Comparison of ENCODE assay signal across 25 cellular contexts in genomic region chr5:158929579-158930233, GRCh38.
A peak's percentile ranks its signal among the peaks of the same experiment; 100 is the strongest.
DNase-seq lines count a peak whose midpoint lies in the region; ATAC-seq, FAIRE-seq and TF ChIP-seq lines count a peak whose summit lies in the region.
"Had no signal": no experiment of that assay in that cellular context is flagged by ENCODE, and none has a peak within 500 bp of the region (broad histone marks: within the 10 kb centered on the region; RNA-seq: fewer than 3 reads in every experiment).

No MANE protein-coding gene starts in this region.

- H3K4me1 ChIP-seq in K562 (replicated peaks in 1 of 2; ENCODE audit: control insufficient read depth in 2 of 2, insufficient read depth in 2 of 2, low read length in 2 of 2), result no peaks in the 10 kb centered on the region

- no peaks in the 10 kb centered on the region; the same call in 1 of the 2 replicates for H3K9me3 Mint-ChIP-seq in WTC11
- H3K9me3 Mint-ChIP-seq: CD8-positive, alpha-beta T cell had no signal

- intact Hi-C loops in K562 (cut with micrococcal nuclease), result no loop called here

- BruUV-seq in K562 (replicated peaks; lab: Mats Ljungman, UMichigan), result no TSS peak

- in situ Hi-C loops in K562 (cut with MboI), result no loop called here

- peak; percentile 45 for FAIRE-seq in GM19239 (lab: Jason Lieb, UNC)
- FAIRE-seq in K562 (lab: Jason Lieb, UNC), result no peak
- FAIRE-seq: H54 had no signal

- H3K4me2 ChIP-seq in K562 (ENCODE audit: insufficient read depth, low read length), result no peak overlapping the region

- no peaks in the 10 kb centered on the region for H3K9me1 ChIP-seq in K562 (ENCODE audit: control insufficient read depth, insufficient read depth, low read length)

- H3K36me3 Mint-ChIP-seq in T-helper 17 cell (ENCODE audit: low read depth) (peaks cover 3% of the 10 kb centered on the region), WTC11 (no peaks in the 10 kb centered on the region)
- H3K36me3 Mint-ChIP-seq: CD8-positive, alpha-beta T cell had no signal

- no peak overlapping the region for H3K9ac ChIP-seq in K562 (ENCODE audit: insufficient read depth in 1 of 2, low read depth in 2 of 2, low read length in 2 of 2)

- POLR2A ChIA-PET in K562 (lab: Yijun Ruan, JAX), result no interaction called here
- POLR2A ChIA-PET in WTC11 (lab: Charles Lee), result no interaction called here

- no peak for TF ChIP-seq POLR2A in K562 (conservative IDR thresholded peaks at IDR 0.05)

- H2AFZ ChIP-seq in K562 (ENCODE audit: low read depth, low read length), result no peak overlapping the region

- H3K36me3 ChIP-seq in K562 (ENCODE audit: control insufficient read depth, insufficient read depth, low read length), result no peaks in the 10 kb centered on the region
- H3K36me3 ChIP-seq: SJSA1 had no signal

- no peaks in the 10 kb centered on the region for H3K4me1 Mint-ChIP-seq in T-helper 17 cell
- peaks cover 4% of the 10 kb centered on the region; the same call in 1 of the 2 replicates for H3K4me1 Mint-ChIP-seq in WTC11

- DNase-seq in DMS79 treated with DMSO at 0.1 percent for 48 hours (lab: John Stamatoyannopoulos, UW), result peak; percentile 27
- no peak for DNase-seq in DMS79 (lab: John Stamatoyannopoulos, UW)
- DNase-seq in GM19239 (ENCODE audit: insufficient read length, low spot score), result no peak
- DNase-seq in NCI-H1436 (lab: John Stamatoyannopoulos, UW), result peak; percentile 23
- DNase-seq in K562 (ENCODE audit: extremely low read depth in 1 of 4, low spot score in 3 of 4), result no peak
- no peak for DNase-seq in GOT3 (lab: John Stamatoyannopoulos, UW)
- no peak for DNase-seq in T-helper 17 cell
- DNase-seq in WTC11 (ENCODE audit: low spot score), result no peak
- DNase-seq: AML-193; C1 segment of cervical spinal cord; CD8-positive, alpha-beta T cell; DMS153; GDM1; Kasumi-1; NCI-H146; NCI-H2029; NCI-H2171 treated with DMSO at 0.1 percent for 48 hours; NCI-H524 treated with DMSO at 0.1 percent for 48 hours; T-helper 1 cell; T-helper 9 cell had no signal

- no peak overlapping the region for H3K27ac Mint-ChIP-seq in T-helper 17 cell
- H3K27ac Mint-ChIP-seq in WTC11, result no peak overlapping the region
- H3K27ac Mint-ChIP-seq: CD8-positive, alpha-beta T cell had no signal

- no peaks in the 10 kb centered on the region for H3K27me3 ChIP-seq in K562 (ENCODE audit: control insufficient read depth in 2 of 2, insufficient read depth in 2 of 2, low read length in 2 of 2)
- H3K27me3 ChIP-seq: SJSA1 had no signal

- TF ChIP-seq RAD21 in K562 (CRISPR knock-in tag; conservative IDR thresholded peaks at IDR 0.05 in 1 of 2, IDR thresholded peaks at IDR 0.05 in 1 of 2), result no peak

- H3K27me3 Mint-ChIP-seq in T-helper 17 cell (peaks cover 53% of the 10 kb centered on the region), WTC11 (ENCODE audit: low read depth) (no peaks in the 10 kb centered on the region; the same call in 1 of the 2 replicates)

- no peak overlapping the region for H3K4me3 ChIP-seq in K562
- H3K4me3 ChIP-seq: SJSA1 had no signal

- no peaks in the 10 kb centered on the region for H3K9me3 ChIP-seq in K562 (replicated peaks; ENCODE audit: control insufficient read depth, insufficient read depth, low read depth, low read length)
- no peaks in the 10 kb centered on the region for H3K9me3 ChIP-seq in T-helper 17 cell (ENCODE audit: control insufficient read depth, low read length, poor library complexity, severe bottlenecking)
- H3K9me3 ChIP-seq: SJSA1 had no signal

- ATAC-seq in K562 (no peak), T-helper 17 cell (no peak), WTC11 (no peak)
- ATAC-seq: CD8-positive, alpha-beta T cell; Right ventricle myocardium inferior had no signal

- no peak for TF ChIP-seq CTCF in K562 (IDR thresholded peaks at IDR 0.05 in 2 of 3, conservative IDR thresholded peaks at IDR 0.05 in 1 of 3; ENCODE audit: insufficient read depth in 2 of 3, low read depth in 1 of 3, low read length in 3 of 3)
- no peak for TF ChIP-seq CTCF in WTC11 (IDR thresholded peaks at IDR 0.05)

- no peak for TF ChIP-seq EP300 in K562 (IDR thresholded peaks at IDR 0.05; ENCODE audit: low read length)

- no peaks in the 10 kb centered on the region for H3K79me2 ChIP-seq in K562 (ENCODE audit: control insufficient read depth, insufficient read depth, low read length)

- under 1% methylated on average over 7 of the region's 7 CpGs for whole genome bisulfite sequencing in K562 (ENCODE audit: insufficient coverage, low coverage, missing lambda C conversion rate)

- no peaks in the 10 kb centered on the region for H4K20me1 ChIP-seq in K562 (replicated peaks; ENCODE audit: control insufficient read depth, insufficient read depth, low read length)

- no peak overlapping the region for H3K27ac ChIP-seq in K562 (ENCODE audit: extremely low read depth, low read depth, low read length)
- H3K27ac ChIP-seq: 22Rv1, HL-60, SJSA1 had no signal

- H3K4me3 Mint-ChIP-seq in T-helper 17 cell, result no peak overlapping the region
- H3K4me3 Mint-ChIP-seq in WTC11, result no peak overlapping the region
- H3K4me3 Mint-ChIP-seq: CD8-positive, alpha-beta T cell had no signal

- CTCF ChIA-PET in K562 (lab: Yijun Ruan, JAX; ENCODE audit: low intra/inter-chr PET ratio) (no interaction called here), WTC11 (lab: Charles Lee) (no interaction called here)

TF ChIP-seq in K562, 482 proteins besides CTCF, POLR2A, EP300 and RAD21:
- peak; percentile 6; the same call in 1 of the 2 replicates for TF ChIP-seq ZNF316 (IDR thresholded peaks at IDR 0.05)
- no peak for TF ChIP-seq BDP1 (IDR thresholded peaks at IDR 0.05; ENCODE audit: insufficient read depth, insufficient read length)
- no peak for TF ChIP-seq SNRNP70 (optimal IDR thresholded peaks at IDR 0.05; ENCODE audit: low read depth, low read length)

TF ChIP-seq in WTC11, 78 proteins besides CTCF, POLR2A, EP300 and RAD21 (continues in another document):
- TF ChIP-seq ZMAT4 (CRISPR knock-in tag; IDR thresholded peaks at IDR 0.05) (no peak), TEAD4 (CRISPR knock-in tag; IDR thresholded peaks at IDR 0.05) (no peak), STAT6 (CRISPR knock-in tag; conservative IDR thresholded peaks at IDR 0.05; ENCODE audit: low read depth) (no peak), NR3C1 (CRISPR knock-in tag; conservative IDR thresholded peaks at IDR 0.05; ENCODE audit: low read depth) (no peak), HMGXB4 (CRISPR knock-in tag; IDR thresholded peaks at IDR 0.05) (no peak)

Comparison
In these comparisons a context has a peak if more than half of its experiments do, and no peak if none do; other contexts are left out.
1. DNase-seq: peak in DMS79 treated with DMSO at 0.1 percent for 48 hours (single experiment) and NCI-H1436 (single experiment); none in DMS79 (single experiment), GM19239 (single experiment), K562 (0 of 4), GOT3 (single experiment), T-helper 17 cell (0 of 3) and WTC11 (single experiment).